8 cellular contexts compared by ENCODE assay signal in the genomic region with DNA sequence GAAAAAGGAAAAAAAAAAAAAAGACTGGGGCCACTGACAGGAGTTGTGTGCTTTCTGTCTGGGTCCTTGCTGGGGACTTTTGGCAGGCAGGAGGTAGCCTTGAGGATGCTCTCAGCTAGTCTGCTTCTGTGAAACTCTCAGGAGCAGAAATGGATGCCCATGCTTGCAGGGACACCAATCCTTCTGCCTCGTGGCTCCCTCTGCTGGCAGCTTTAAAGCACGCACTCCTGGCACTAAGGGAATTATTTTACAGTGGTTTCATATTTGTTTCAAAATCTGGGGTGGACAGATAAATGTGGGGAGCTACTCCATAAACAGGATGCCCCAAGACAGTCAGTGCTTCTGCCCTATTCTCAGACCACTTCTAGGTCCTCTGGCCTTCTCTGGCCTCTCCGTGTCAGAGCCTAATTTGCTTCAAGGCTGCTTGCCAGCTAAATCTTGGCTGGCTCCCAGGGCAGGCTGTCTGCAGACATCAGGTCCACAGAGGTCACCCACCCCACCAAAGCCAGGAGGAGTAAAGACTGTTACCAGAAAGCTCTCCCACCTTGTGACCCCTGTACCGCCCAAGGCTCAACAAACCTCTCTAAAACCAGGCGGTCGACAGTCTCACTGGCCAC. TPM values are rescaled to one million over a fixed set of nuclear protein-coding genes. Genes with fewer than 3 reads are reported as not detected.
A peak's percentile ranks its signal among the peaks of the same experiment; 100 is the strongest.
DNase-seq lines count a peak whose midpoint lies in the region; ATAC-seq and TF ChIP-seq lines count a peak whose summit lies in the region.

No MANE protein-coding gene starts in this region.

- no peak overlapping the region for H3K4me2 ChIP-seq in osteoblast (ENCODE audit: insufficient read depth, low read length)

- WGBS in suprapubic skin = 46% methylated on average over 6 of the region's 6 CpGs

- ATAC-seq in foreskin keratinocyte (peak; percentile 50), GM21619 (IDR thresholded peaks at IDR 0.05; ENCODE audit: unreplicated experiment) (no peak)

- H3K4me3 ChIP-seq in SJSA1 (no peak overlapping the region), osteoblast (ENCODE audit: insufficient read depth, low read length) (no peak overlapping the region), suprapubic skin (no peak overlapping the region)

- peaks cover 42% of the 10 kb centered on the region for H3K36me3 ChIP-seq in SJSA1
- peaks cover 2% of the 10 kb centered on the region for H3K36me3 ChIP-seq in osteoblast (ENCODE audit: insufficient read depth, low read length)
- H3K36me3 ChIP-seq in suprapubic skin = peaks cover 5% of the 10 kb centered on the region

- H3K9me3 ChIP-seq in SJSA1 (replicated peaks) (no peaks in the 10 kb centered on the region), osteoblast (ENCODE audit: low read depth, low read length) (no peaks in the 10 kb centered on the region), suprapubic skin (no peaks in the 10 kb centered on the region)

- TF ChIP-seq EP300 in suprapubic skin (IDR thresholded peaks at IDR 0.05) = no peak

- no peak for TF ChIP-seq POLR2A in suprapubic skin (IDR thresholded peaks at IDR 0.05)

- H3K27me3 ChIP-seq in SJSA1 (replicated peaks) (no peaks in the 10 kb centered on the region), foreskin keratinocyte (no peaks in the 10 kb centered on the region), osteoblast (ENCODE audit: insufficient read depth, low read length) (no peaks in the 10 kb centered on the region), suprapubic skin (no peaks in the 10 kb centered on the region)

- no peaks in the 10 kb centered on the region for H3K79me2 ChIP-seq in osteoblast (ENCODE audit: insufficient read depth, low read length)

- H3K27ac ChIP-seq in SJSA1 (no peak overlapping the region), foreskin keratinocyte (no peak overlapping the region), osteoblast (ENCODE audit: low read depth, low read length) (no peak overlapping the region), suprapubic skin (no peak overlapping the region)

- H3K4me1 ChIP-seq in SJSA1 (replicated peaks) = no peaks in the 10 kb centered on the region
- no peaks in the 10 kb centered on the region for H3K4me1 ChIP-seq in foreskin keratinocyte
- peaks cover 4% of the 10 kb centered on the region for H3K4me1 ChIP-seq in osteoblast (ENCODE audit: insufficient read depth, low read length)
- H3K4me1 ChIP-seq in suprapubic skin = peaks cover 5% of the 10 kb centered on the region

- H2AFZ ChIP-seq in osteoblast (ENCODE audit: low read length) = peak overlapping the region; percentile 36

- DNase-seq in DMS53 (lab: John Stamatoyannopoulos, UW) = peak; percentile 63
- peak; percentile 89 for DNase-seq in Kasumi-1 (lab: John Stamatoyannopoulos, UW)
- peak; percentile 41 to 60 for DNase-seq in SJSA1 (ENCODE audit: low read depth in 1 of 2, low spot score in 2 of 2)
- DNase-seq in activated effector memory CD4-positive, alpha-beta T cell treated with anti-CD3 and anti-CD28 coated beads, Interleukin-2, amount 50 U/mL, for 16 hours = peak; percentile 92
- peak in 1 of 2 donors; percentile 46 for DNase-seq in foreskin keratinocyte
- peak; percentile 91 for DNase-seq in osteoblast (ENCODE audit: insufficient read length, low spot score, missing footprints)
- peak; percentile 84 to 87 for DNase-seq in suprapubic skin (ENCODE audit: low spot score in 2 of 2)

- TF ChIP-seq CTCF in foreskin keratinocyte (conservative IDR thresholded peaks at IDR 0.05) (peak; percentile 96), osteoblast (IDR thresholded peaks at IDR 0.05; ENCODE audit: extremely low read depth, low read depth, low read length) (peak; percentile 97), suprapubic skin (IDR thresholded peaks at IDR 0.05) (peak; percentile 85 to 92)

- H4K20me1 ChIP-seq in osteoblast (ENCODE audit: insufficient read depth, low read length) = no peaks in the 10 kb centered on the region

RNA-seq across cellular contexts. Expression of a gene that starts 17.1 kb away (rescaled TPM):
- 3.0 and 9.3 TPM in 2 replicates for total RNA-seq in SJSA1 (2014; rRNA removed; shearing (Covaris generic))
- 13.9 and 14.8 TPM in 2 replicates for total RNA-seq in foreskin keratinocyte
- polyA plus RNA-seq in foreskin keratinocyte = 14.5 and 16.0 TPM in 2 replicates
- total RNA-seq in osteoblast = 1.4 and 2.4 TPM in 2 replicates
- total RNA-seq in suprapubic skin = 1 to 10 TPM; 3.4 to 8.4 (median 4.7) TPM

RNA-seq across cellular contexts. Expression of a gene that starts 25.5 kb away (rescaled TPM):
- total RNA-seq in SJSA1 (2014; rRNA removed; shearing (Covaris generic)) = 11.7 and 24.8 TPM in 2 replicates
- total RNA-seq in foreskin keratinocyte (4.3 and 6.7 TPM in 2 replicates), osteoblast (76.7 and 81.3 TPM in 2 replicates), suprapubic skin (10 to 100 TPM; 15.3 to 54.4 (median 31.2) TPM)
- 3.9 and 4.8 TPM in 2 replicates for polyA plus RNA-seq in foreskin keratinocyte

RNA-seq across cellular contexts. Expression of a gene that starts 30.4 kb away (rescaled TPM):
- not detected in 2 replicates for total RNA-seq in SJSA1 (2014; rRNA removed; shearing (Covaris generic))
- not detected in 2 replicates for total RNA-seq in foreskin keratinocyte
- not detected in 2 replicates for polyA plus RNA-seq in foreskin keratinocyte
- not detected in 2 replicates for total RNA-seq in osteoblast
- total RNA-seq in suprapubic skin = 1 to 10 TPM in 1 of 4 donors, not detected in 3; 2.0 TPM

RNA-seq across cellular contexts. Expression of a gene that starts 36.2 kb away (rescaled TPM):
- 0.56 and 1.3 TPM in 2 replicates for total RNA-seq in SJSA1 (2014; rRNA removed; shearing (Covaris generic))
- total RNA-seq in foreskin keratinocyte (18.2 and 20.1 TPM in 2 replicates), osteoblast (5.8 and 6.5 TPM in 2 replicates), suprapubic skin (10 to 100 TPM; 30.9 to 48.1 (median 36.2) TPM)
- polyA plus RNA-seq in foreskin keratinocyte = 25.8 and 27.8 TPM in 2 replicates

RNA-seq across cellular contexts. Expression of a gene that starts 39.6 kb away (rescaled TPM):
- not detected in 2 replicates for total RNA-seq in SJSA1 (2014; rRNA removed; shearing (Covaris generic))
- total RNA-seq in foreskin keratinocyte = not detected in 2 replicates
- not detected in 2 replicates for polyA plus RNA-seq in foreskin keratinocyte
- under 0.01 TPM in 1 of 2 replicates, not detected in the other for total RNA-seq in osteoblast
- under 1 TPM in 2 of 4 donors, not detected in 2; 0.45 to 0.89 TPM for total RNA-seq in suprapubic skin
